In the genomic region with DNA sequence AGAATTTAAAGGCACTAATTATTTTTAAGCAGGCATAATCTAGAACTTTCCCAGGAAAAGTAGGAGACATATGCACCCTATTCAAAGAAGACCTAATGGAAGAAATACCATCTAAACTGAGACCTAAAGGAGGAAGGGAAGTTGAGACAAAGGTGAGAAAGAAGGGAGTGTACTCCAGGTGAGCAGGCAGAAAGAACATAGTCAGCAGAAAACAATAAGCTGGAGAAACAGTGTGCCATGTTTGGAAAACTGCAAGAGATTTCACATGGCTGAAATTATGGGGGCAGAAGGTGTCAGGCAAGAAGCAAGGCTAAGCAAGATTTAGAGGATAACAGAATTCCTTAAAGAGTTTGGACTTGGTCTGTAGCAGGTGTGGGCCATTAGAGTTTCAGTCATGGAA, we compare ENCODE assay signal across 11 cellular contexts.
"Had no signal": no experiment of that assay in that cellular context is flagged by ENCODE, and none has a peak within 500 bp of the region (broad histone marks: within the 10 kb centered on the region; RNA-seq: fewer than 3 reads in every experiment).

No MANE protein-coding gene starts in this region.

- H3K27ac ChIP-seq: GM23248 had no signal

- H3K4me3 ChIP-seq: GM23248, GM23338, HAP-1 had no signal

- H3K9me3 Mint-ChIP-seq: HFFc6 had no signal

- ATAC-seq: GM23338, HCT116 had no signal

- H3K4me1 ChIP-seq: HAP-1 had no signal

- H3K9ac ChIP-seq: GM23248 had no signal

- DNase-seq: GM23248, GOT3, H7, H9, HCEC 1CT, HFFc6 had no signal

- H3K27ac Mint-ChIP-seq: GM23338, H9, HFFc6 had no signal

- H3K9me3 ChIP-seq: HAP-1 had no signal

- H2AFZ ChIP-seq: GM23248, GM23338 had no signal

- H3K4me2 ChIP-seq: GM23338 had no signal

- FAIRE-seq: H1, H54 had no signal

- H3K36me3 ChIP-seq: HAP-1 had no signal
